In genomic region chr9:113646946-113647914, GRCh38 we compare ENCODE assay signal across 27 cellular contexts.
DNase-seq lines count a peak whose midpoint lies in the region; ATAC-seq and TF ChIP-seq lines count a peak whose summit lies in the region.
"Had no signal": no experiment of that assay in that cellular context is flagged by ENCODE, and none has a peak within 500 bp of the region (broad histone marks: within the 10 kb centered on the region; RNA-seq: fewer than 3 reads in every experiment).

No MANE protein-coding gene starts in this region.

- no peak overlapping the region for H3K4ac ChIP-seq in IMR-90 (ENCODE audit: low read depth, low read length)

- no peaks in the 10 kb centered on the region for H4K20me1 ChIP-seq in IMR-90 (ENCODE audit: insufficient read depth, low read length)
- H4K20me1 ChIP-seq in OCI-LY7 (ENCODE audit: insufficient read depth, low read length) = no peaks in the 10 kb centered on the region
- H4K20me1 ChIP-seq: BLaER1 treated with 17β-estradiol and CSF1 and Interleukin-3, amounts not matched to agents 10 nM and 100 nM had no signal

- DNase-seq in AG08395 (ENCODE audit: low spot score) (peak; percentile 46), IMR-90 (no peak), glutamatergic neuron (no peak), posterior vena cava (ENCODE audit: low spot score) (peak; percentile 72), Kasumi-1 (lab: John Stamatoyannopoulos, UW) (no peak), OCI-LY7 (ENCODE audit: low spot score) (no peak), activated gamma-delta T cell treated with Interleukin-2 at 50 U/mL for 16 hours (no peak)
- DNase-seq: activated CD4-positive, alpha-beta T cell treated with anti-CD3 and anti-CD28 coated beads for 36 hours; activated naive CD4-positive, alpha-beta T cell treated with anti-CD3 and anti-CD28 coated beads, Interleukin-2, amount 50 U/mL, for 16 hours; amniotic stem cell; colonic mucosa; DMS53; esophagus squamous epithelium; left ventricle myocardium superior; midbrain; naive thymus-derived CD8-positive, alpha-beta T cell; NCI-H1092; NCI-H187; NCI-H526; NK-92 treated with Interleukin-12 subunit alpha and Interleukin-12 subunit beta, amount 100 ng/mL, for 24 hours; PC-9; Right ventricle myocardium superior had no signal

- TF ChIP-seq CTCF in IMR-90 (conservative IDR thresholded peaks at IDR 0.05; ENCODE audit: low read depth, low read length) (no peak), glutamatergic neuron (IDR thresholded peaks at IDR 0.05; ENCODE audit: partially characterized antibody, unreplicated experiment) (no peak), OCI-LY7 (conservative IDR thresholded peaks at IDR 0.05; ENCODE audit: low read length) (no peak)

- 83% methylated on average over 1 of the region's 10 CpGs; no CpG with 5 or more reads in 1 of the 2 experiments for WGBS in IMR-90 (ENCODE audit: extremely low coverage in 2 of 2, insufficient read length in 1 of 2), 2 experiments

- peak overlapping the region; percentile 13 for H2AK9ac ChIP-seq in IMR-90 (replicated peaks; ENCODE audit: low read depth, low read length, poor library complexity)

- dilution Hi-C loops in IMR-90 (cut with HindIII; ENCODE audit: low sequenced_read_pairs, unreplicated experiment) = no loop called here

- H3K4me2 ChIP-seq in IMR-90 (ENCODE audit: low read depth, low read length) (no peak overlapping the region), OCI-LY7 (ENCODE audit: low read length) (no peak overlapping the region)
- H3K4me2 ChIP-seq: PC-9 had no signal

- peak overlapping the region; percentile 50 for H3K4me3 Mint-ChIP-seq in glutamatergic neuron (ENCODE audit: unreplicated experiment)
- H3K4me3 Mint-ChIP-seq: activated CD4-positive, alpha-beta T cell treated with anti-CD3 and anti-CD28 coated beads for 36 hours; IgD-negative memory B cell; naive thymus-derived CD8-positive, alpha-beta T cell; stimulated activated naive CD8-positive, alpha-beta T cell treated with anti-CD3 and anti-CD28 coated beads, Interleukin-15, Interleukin-2, amounts not matched to agents 100 ng/mL and 50 ng/mL, for 24 hours; T-helper 2 cell treated with Interferon-gamma antibody and Interleukin-4, amounts not matched to agents 5 μg/mL and 100 μg/mL, for 36 hours had no signal

- CTCF ChIA-PET in IMR-90 (lab: Yijun Ruan, JAX) = no interaction called here
- CTCF ChIA-PET in OCI-LY7 (lab: Charles Lee; ENCODE audit: unreplicated experiment) = interaction anchor here (0.7 kb wide), 1 partner anchor 224 kb away, joined by 5 read pairs; no protein-coding TSS in a partner anchor

- intact Hi-C loops in IMR-90 (cut with micrococcal nuclease) = no loop called here
- intact Hi-C loops in posterior vena cava (cut with DNase I) = no loop called here
- intact Hi-C loops in OCI-LY7 (cut with micrococcal nuclease; ENCODE audit: unreplicated experiment) = no loop called here

- H3K56ac ChIP-seq in IMR-90 (ENCODE audit: extremely low read depth, insufficient read depth, low read length) = no peak overlapping the region

- H3K27me3 Mint-ChIP-seq in glutamatergic neuron (ENCODE audit: unreplicated experiment) = peaks cover 5% of the 10 kb centered on the region

- no peak overlapping the region for H3K18ac ChIP-seq in IMR-90 (ENCODE audit: low read depth, low read length)

- H4K5ac ChIP-seq in IMR-90 (ENCODE audit: low read depth, low read length) = no peak overlapping the region

- POLR2A ChIA-PET in IMR-90 (lab: Charles Lee; ENCODE audit: unreplicated experiment) = no interaction called here
- POLR2A ChIA-PET in OCI-LY7 (lab: Charles Lee) = no interaction called here

- no peak overlapping the region for H2BK5ac ChIP-seq in IMR-90 (ENCODE audit: low read depth, low read length, poor library complexity, severe bottlenecking)

- H3K9me2 ChIP-seq in OCI-LY7 (ENCODE audit: insufficient read depth, low read length) = no peaks in the 10 kb centered on the region

- H3K23ac ChIP-seq in IMR-90 (ENCODE audit: low read depth, low read length) = no peak overlapping the region

- no peak overlapping the region for H2BK15ac ChIP-seq in IMR-90 (ENCODE audit: low read depth, low read length)

- no peak overlapping the region for H2BK120ac ChIP-seq in IMR-90 (ENCODE audit: low read depth, low read length)

- H3K36me3 ChIP-seq in IMR-90 (ENCODE audit: control insufficient read depth, insufficient read depth, low read length) (no peaks in the 10 kb centered on the region), OCI-LY7 (ENCODE audit: insufficient read depth, low read length) (no peaks in the 10 kb centered on the region)
- H3K36me3 ChIP-seq: BLaER1 treated with 17β-estradiol and CSF1 and Interleukin-3, amounts not matched to agents 10 nM and 100 nM; colonic mucosa; esophagus squamous epithelium had no signal

- peaks cover 21% of the 10 kb centered on the region for H3K9me1 ChIP-seq in IMR-90 (ENCODE audit: insufficient read depth, low read length)

- TF ChIP-seq RAD21 in IMR-90 (IDR thresholded peaks at IDR 0.05; ENCODE audit: low read length) = no peak

- H3K9me3 ChIP-seq in IMR-90 (ENCODE audit: control insufficient read depth, insufficient read depth, low read length) (no peaks in the 10 kb centered on the region), OCI-LY7 (ENCODE audit: low read length) (no peaks in the 10 kb centered on the region)
- H3K9me3 ChIP-seq: colonic mucosa, esophagus squamous epithelium had no signal

- H3K14ac ChIP-seq in IMR-90 (replicated peaks; ENCODE audit: low read depth, low read length) = peak overlapping the region; percentile 14; the same call in 1 of the 2 replicates

- H3K27me3 ChIP-seq in IMR-90 (ENCODE audit: control insufficient read depth, insufficient read depth, low read length) = no peaks in the 10 kb centered on the region
- H3K27me3 ChIP-seq: BLaER1 treated with 17β-estradiol and CSF1 and Interleukin-3, amounts not matched to agents 10 nM and 100 nM; colonic mucosa had no signal

- H3K9me3 Mint-ChIP-seq in glutamatergic neuron (ENCODE audit: unreplicated experiment) = no peaks in the 10 kb centered on the region
- H3K9me3 Mint-ChIP-seq: T-helper 2 cell treated with Interferon-gamma antibody and Interleukin-4, amounts not matched to agents 5 μg/mL and 100 μg/mL, for 36 hours had no signal

- 0 out of 4 replicates have a peak, but pooled peaks cover 0 to 3% of the 10 kb centered on the region in 2 experiments for H3K79me1 ChIP-seq in IMR-90 (ENCODE audit: low read depth in 1 of 2, low read length in 2 of 2)

- H2AK5ac ChIP-seq in IMR-90 (ENCODE audit: low read depth, low read length) = peak overlapping the region; percentile 51; the same call in 1 of the 2 replicates

- no peak overlapping the region for H3K27ac Mint-ChIP-seq in glutamatergic neuron (ENCODE audit: unreplicated experiment)
- H3K27ac Mint-ChIP-seq: activated CD4-positive, alpha-beta T cell treated with anti-CD3 and anti-CD28 coated beads for 36 hours; stimulated activated naive CD8-positive, alpha-beta T cell treated with anti-CD3 and anti-CD28 coated beads, Interleukin-15, Interleukin-2, amounts not matched to agents 100 ng/mL and 50 ng/mL, for 24 hours; T-helper 2 cell treated with Interferon-gamma antibody and Interleukin-4, amounts not matched to agents 5 μg/mL and 100 μg/mL, for 36 hours had no signal

- H4K91ac ChIP-seq in IMR-90 (ENCODE audit: insufficient read depth, low read depth, low read length) = no peak overlapping the region

- H3K4me3 ChIP-seq in IMR-90 (ENCODE audit: insufficient read depth, low read depth, low read length) (no peak overlapping the region), OCI-LY7 (ENCODE audit: low read depth, low read length, poor library complexity, severe bottlenecking) (no peak overlapping the region)
- H3K4me3 ChIP-seq: BLaER1 treated with 17β-estradiol and CSF1 and Interleukin-3, amounts not matched to agents 10 nM and 100 nM; colonic mucosa; esophagus squamous epithelium; PC-9 had no signal

- TF ChIP-seq POLR2A in IMR-90 (IDR thresholded peaks at IDR 0.05; ENCODE audit: low read depth, low read length) = no peak

- H2AFZ ChIP-seq in IMR-90 (replicated peaks; ENCODE audit: low read length, poor library complexity) = no peak overlapping the region
- no peak overlapping the region for H2AFZ ChIP-seq in OCI-LY7 (ENCODE audit: low read length)
- H2AFZ ChIP-seq: parathyroid adenoma, PC-9 had no signal

- peaks cover 11% of the 10 kb centered on the region for H3K4me1 ChIP-seq in IMR-90 (ENCODE audit: control insufficient read depth, insufficient read depth, low read length)
- H3K4me1 ChIP-seq in OCI-LY7 (ENCODE audit: insufficient read depth, low read length, poor library complexity, severe bottlenecking) = no peaks in the 10 kb centered on the region
- H3K4me1 ChIP-seq: colonic mucosa had no signal

- no peak overlapping the region for H3K27ac ChIP-seq in IMR-90 (ENCODE audit: insufficient read depth, low read length)
- no peak overlapping the region for H3K27ac ChIP-seq in OCI-LY7 (ENCODE audit: low read depth, low read length, poor library complexity, severe bottlenecking)
- H3K27ac ChIP-seq: BLaER1 treated with 17β-estradiol and CSF1 and Interleukin-3, amounts not matched to agents 10 nM and 100 nM; colonic mucosa; esophagus squamous epithelium; parathyroid adenoma; PC-9 had no signal

- no peak for ATAC-seq in IMR-90 (ENCODE audit: low read depth)
- ATAC-seq: activated CD4-positive, alpha-beta T cell treated with anti-CD3 and anti-CD28 coated beads for 36 hours; naive thymus-derived CD8-positive, alpha-beta T cell had no signal

- in situ Hi-C loops in IMR-90 (cut with MboI; ENCODE audit: low sequenced_read_pairs) = no loop called here

- no peaks in the 10 kb centered on the region for H3K79me2 ChIP-seq in OCI-LY7 (ENCODE audit: insufficient read depth, low read depth, low read length)
- H3K79me2 ChIP-seq: parathyroid adenoma had no signal

- 0 out of 2 replicates have a peak overlapping the region, but pooled peaks have one; percentile 12 for H2BK20ac ChIP-seq in IMR-90 (ENCODE audit: low read depth, low read length)

- no peak overlapping the region for H4K8ac ChIP-seq in IMR-90 (ENCODE audit: low read depth in 2 of 2, low read length in 2 of 2)

- H3K36me3 Mint-ChIP-seq in glutamatergic neuron (ENCODE audit: unreplicated experiment) = no peaks in the 10 kb centered on the region
- H3K36me3 Mint-ChIP-seq: IgD-negative memory B cell had no signal

- no TSS peak for BruUV-seq in IMR-90 (replicated peaks; lab: Mats Ljungman, UMichigan)
- no TSS peak for BruUV-seq in OCI-LY7 (replicated peaks; lab: Mats Ljungman, UMichigan)

- no peak overlapping the region for H3K9ac ChIP-seq in IMR-90 (ENCODE audit: low read depth, low read length)
- H3K9ac ChIP-seq: BLaER1 treated with 17β-estradiol and CSF1 and Interleukin-3, amounts not matched to agents 10 nM and 100 nM; parathyroid adenoma had no signal

- H3K4me1 Mint-ChIP-seq in glutamatergic neuron (ENCODE audit: low read depth, unreplicated experiment) = peaks cover 2% of the 10 kb centered on the region
- H3K4me1 Mint-ChIP-seq: naive thymus-derived CD8-positive, alpha-beta T cell had no signal

TF ChIP-seq in IMR-90, 13 proteins besides CTCF, POLR2A, EP300 and RAD21 (continues in another document):
- TF ChIP-seq BHLHE40 (IDR thresholded peaks at IDR 0.05; ENCODE audit: low read depth, low read length) (no peak), CEBPB (IDR thresholded peaks at IDR 0.05; ENCODE audit: low read depth, low read length) (no peak), SMC3 (IDR thresholded peaks at IDR 0.05; ENCODE audit: low read depth, low read length) (no peak), NFE2L2 (IDR thresholded peaks at IDR 0.05; ENCODE audit: low read depth, low read length) (no peak), CHD1 (IDR thresholded peaks at IDR 0.05; ENCODE audit: low read depth, low read length) (no peak)

Comparison
In these comparisons a context has a peak if more than half of its experiments do, and no peak if none do; other contexts are left out.
1. DNase-seq: peak in AG08395 (single experiment) and posterior vena cava (single experiment); none in IMR-90 (single experiment), glutamatergic neuron (single experiment), Kasumi-1 (0 of 2), OCI-LY7 (single experiment) and activated gamma-delta T cell treated with Interleukin-2 at 50 U/mL for 16 hours (single experiment).